Comparison of ENCODE assay signal across 14 cellular contexts in the genomic region with DNA sequence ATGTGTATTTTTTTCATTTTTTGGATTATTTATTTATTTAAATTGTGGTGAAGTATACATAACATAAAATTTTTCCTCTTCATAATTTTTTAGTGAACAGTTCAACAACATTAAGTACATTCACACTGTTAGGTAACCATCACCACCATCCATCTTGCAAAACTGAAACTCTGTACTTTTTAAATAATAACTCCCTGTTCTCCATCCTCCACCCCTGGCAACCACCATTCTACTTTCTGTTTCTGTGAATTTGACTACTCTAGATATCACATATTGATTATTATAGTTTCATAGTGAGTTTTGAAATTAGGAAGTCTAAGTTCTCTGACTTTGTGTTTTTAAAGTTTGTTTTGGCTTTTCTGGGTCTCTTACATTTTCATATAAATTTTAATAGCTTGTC.
A peak's percentile ranks its signal among the peaks of the same experiment; 100 is the strongest.
DNase-seq lines count a peak whose midpoint lies in the region; ATAC-seq and TF ChIP-seq lines count a peak whose summit lies in the region.
"Had no signal": no experiment of that assay in that cellular context is flagged by ENCODE, and none has a peak within 500 bp of the region (broad histone marks: within the 10 kb centered on the region; RNA-seq: fewer than 3 reads in every experiment).

No MANE protein-coding gene starts in this region.

- no peaks in the 10 kb centered on the region for H3K9me3 ChIP-seq in Peyer's patch
- H3K9me3 ChIP-seq: adrenal gland, upper lobe of right lung had no signal

- no peaks in the 10 kb centered on the region for H3K27me3 ChIP-seq in Peyer's patch
- H3K27me3 ChIP-seq: adrenal gland, upper lobe of right lung had no signal

- no peak for TF ChIP-seq POLR2A in Peyer's patch (IDR thresholded peaks at IDR 0.05)

- H3K36me3 ChIP-seq in Peyer's patch: no peaks in the 10 kb centered on the region
- H3K36me3 ChIP-seq: adrenal gland, upper lobe of right lung had no signal

- H3K4me3 ChIP-seq in Peyer's patch: no peak overlapping the region
- H3K4me3 ChIP-seq: adrenal gland, upper lobe of right lung had no signal

- H3K4me1 ChIP-seq in Peyer's patch: no peaks in the 10 kb centered on the region
- H3K4me1 ChIP-seq: adrenal gland, upper lobe of right lung had no signal

- peak; percentile 96 for ATAC-seq in GM18511 (IDR thresholded peaks at IDR 0.05; ENCODE audit: unreplicated experiment)
- peak; percentile 83 for ATAC-seq in GM19438 (IDR thresholded peaks at IDR 0.05; ENCODE audit: low read depth, unreplicated experiment)
- peak; percentile 88 for ATAC-seq in HG02763 (IDR thresholded peaks at IDR 0.05; ENCODE audit: unreplicated experiment)
- ATAC-seq in HG03469 (IDR thresholded peaks at IDR 0.05; ENCODE audit: unreplicated experiment): peak; percentile 79
- ATAC-seq in left ventricle myocardium superior: no peak
- ATAC-seq: naive thymus-derived CD8-positive, alpha-beta T cell; upper lobe of right lung had no signal

- TF ChIP-seq CTCF in Peyer's patch (IDR thresholded peaks at IDR 0.05): no peak

- no peak overlapping the region for H3K27ac ChIP-seq in Peyer's patch
- H3K27ac ChIP-seq: adrenal gland, upper lobe of right lung had no signal

- in situ Hi-C loops in KBM-7 (cut with MboI; ENCODE audit: low pct_unique_long_range_greater_than_20kb, low sequenced_read_pairs): no loop called here

- intact Hi-C loops in left ventricle myocardium superior (cut with micrococcal nuclease): no loop called here

- DNase-seq in KBM-7 (no peak), Peyer's patch (no peak), left ventricle myocardium superior (no peak), glomerular visceral epithelial cell (ENCODE audit: extremely low spot score) (no peak)
- DNase-seq: adrenal gland; dermis blood vessel endothelial cell; naive thymus-derived CD8-positive, alpha-beta T cell; NCI-H187 treated with DMSO at 0.1 percent for 48 hours; small intestine; upper lobe of right lung had no signal
